In the genomic region with DNA sequence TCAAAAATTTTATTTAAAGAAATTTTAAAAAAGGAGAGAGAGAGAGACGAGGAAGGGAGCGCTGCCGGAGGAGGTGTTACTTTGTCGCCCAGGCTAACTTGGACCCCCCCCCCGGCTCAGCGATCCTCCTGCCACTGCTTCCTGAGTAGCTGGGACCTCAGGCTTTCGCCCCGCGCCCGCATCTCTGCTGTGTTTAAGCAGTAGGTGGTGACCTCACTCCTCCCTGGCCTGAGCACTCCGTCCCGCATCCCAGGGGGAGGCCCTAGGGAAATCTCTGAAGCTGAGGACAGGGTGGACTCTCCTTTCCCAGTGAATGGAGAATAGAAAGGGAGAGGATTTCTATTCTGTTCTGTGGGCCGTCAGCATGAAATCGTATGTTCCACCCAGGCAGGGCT, we compare ENCODE assay signal across 8 cellular contexts. TPM values are rescaled to one million over a fixed set of nuclear protein-coding genes. Genes with fewer than 3 reads are reported as not detected.
A peak's percentile ranks its signal among the peaks of the same experiment; 100 is the strongest.
DNase-seq lines count a peak whose midpoint lies in the region; ATAC-seq and TF ChIP-seq lines count a peak whose summit lies in the region.

No MANE protein-coding gene starts in this region.

- peak overlapping the region; percentile 85 for H3K4me2 ChIP-seq in Loucy (ENCODE audit: low read depth, low read length, poor library complexity, severe bottlenecking)

- no peak for TF ChIP-seq EP300 in gastroesophageal sphincter (IDR thresholded peaks at IDR 0.05)

- H3K36me3 ChIP-seq in Loucy (ENCODE audit: insufficient read depth, low read length), result no peaks in the 10 kb centered on the region
- peaks cover 0 to 8% of the 10 kb centered on the region in 2 donors for H3K36me3 ChIP-seq in gastroesophageal sphincter

- WGBS in gastroesophageal sphincter (ENCODE audit: low coverage in 1 of 2), 2 donors, result 0% methylated on average over 3 to 13 of the region's 14 CpGs

- no peak for TF ChIP-seq POLR2A in gastroesophageal sphincter (IDR thresholded peaks at IDR 0.05)

- H2AFZ ChIP-seq in Loucy (ENCODE audit: low read length), result peak overlapping the region; percentile 100

- peaks cover 26% of the 10 kb centered on the region for H3K79me2 ChIP-seq in Loucy (ENCODE audit: insufficient read depth, low read length)

- no peak for TF ChIP-seq CTCF in Loucy (conservative IDR thresholded peaks at IDR 0.05; ENCODE audit: low read length)
- TF ChIP-seq CTCF in gastroesophageal sphincter (IDR thresholded peaks at IDR 0.05), result no peak
- no peak for TF ChIP-seq CTCF in osteocyte (IDR thresholded peaks at IDR 0.05)

- H3K4me3 Mint-ChIP-seq in activated T-helper 1 cell treated with anti-CD3 and anti-CD28 coated beads, Interleukin-12 subunit alpha, Interleukin-12 subunit beta, Interleukin-2, Interleukin-4 antibody, amounts not matched to agents 30 ng/mL and 10 ng/mL and 1 ng/mL, durations not matched to agents 14 hours and 24 hours and 36 hours, result peak overlapping the region; percentile 91
- H3K4me3 Mint-ChIP-seq in osteocyte (ENCODE audit: unreplicated experiment), result peak overlapping the region; percentile 91

- peak; percentile 69 for ATAC-seq in gastroesophageal sphincter

- H4K20me1 ChIP-seq in Loucy (ENCODE audit: insufficient read depth, low read length, poor library complexity, severe bottlenecking), result peaks cover 3% of the 10 kb centered on the region

- DNase-seq in DMS 273 (lab: John Stamatoyannopoulos, UW; ENCODE audit: unreplicated experiment) (peak; percentile 62), DMS 273 treated with DMSO at 0.1 percent for 48 hours (lab: John Stamatoyannopoulos, UW) (no peak), osteocyte (ENCODE audit: extremely low spot score, unreplicated experiment) (peak; percentile 84), OCI-M2 (lab: John Stamatoyannopoulos, UW; ENCODE audit: unreplicated experiment) (no peak), NCI-H1417 treated with DMSO at 0.1 percent for 48 hours (lab: John Stamatoyannopoulos, UW) (no peak)
- DNase-seq in activated T-helper 1 cell treated with anti-CD3 and anti-CD28 coated beads, Interleukin-12 subunit alpha, Interleukin-12 subunit beta, Interleukin-2, Interleukin-4 antibody, amounts not matched to agents 30 ng/mL and 10 ng/mL and 1 ng/mL, durations not matched to agents 14 hours and 24 hours and 36 hours (ENCODE audit: low spot score), result peak; percentile 8

- H3K27me3 Mint-ChIP-seq in activated T-helper 1 cell treated with anti-CD3 and anti-CD28 coated beads, Interleukin-12 subunit alpha, Interleukin-12 subunit beta, Interleukin-2, Interleukin-4 antibody, amounts not matched to agents 30 ng/mL and 10 ng/mL and 1 ng/mL, durations not matched to agents 14 hours and 24 hours and 36 hours (ENCODE audit: insufficient read depth), result no peaks in the 10 kb centered on the region
- no peaks in the 10 kb centered on the region for H3K27me3 Mint-ChIP-seq in osteocyte (ENCODE audit: unreplicated experiment)

- peak overlapping the region; percentile 26 to 85 (median 82) for H3K27ac ChIP-seq in gastroesophageal sphincter

- H3K9me3 ChIP-seq in Loucy (ENCODE audit: insufficient read depth, low read depth, low read length) (no peaks in the 10 kb centered on the region), gastroesophageal sphincter (peaks cover 0 to 9% (median 0%) of the 10 kb centered on the region in 3 donors)

- H3K9ac ChIP-seq in Loucy (ENCODE audit: low read depth, low read length, poor library complexity, severe bottlenecking), result peak overlapping the region; percentile 77

- H3K9me3 Mint-ChIP-seq in activated T-helper 1 cell treated with anti-CD3 and anti-CD28 coated beads, Interleukin-12 subunit alpha, Interleukin-12 subunit beta, Interleukin-2, Interleukin-4 antibody, amounts not matched to agents 30 ng/mL and 10 ng/mL and 1 ng/mL, durations not matched to agents 14 hours and 24 hours and 36 hours, result peaks cover 30% of the 10 kb centered on the region
- H3K9me3 Mint-ChIP-seq in osteocyte (ENCODE audit: unreplicated experiment), result peaks cover 12% of the 10 kb centered on the region

- H3F3A ChIP-seq in Loucy (ENCODE audit: low read depth), result no peaks in the 10 kb centered on the region

- H3K36me3 Mint-ChIP-seq in activated T-helper 1 cell treated with anti-CD3 and anti-CD28 coated beads, Interleukin-12 subunit alpha, Interleukin-12 subunit beta, Interleukin-2, Interleukin-4 antibody, amounts not matched to agents 30 ng/mL and 10 ng/mL and 1 ng/mL, durations not matched to agents 14 hours and 24 hours and 36 hours (ENCODE audit: low read depth), result peaks cover 29% of the 10 kb centered on the region
- H3K36me3 Mint-ChIP-seq in osteocyte (ENCODE audit: unreplicated experiment), result peaks cover 12% of the 10 kb centered on the region

- H3K27me3 ChIP-seq in Loucy (ENCODE audit: insufficient read depth, low read length, poor library complexity, severe bottlenecking) (no peaks in the 10 kb centered on the region), gastroesophageal sphincter (peaks cover 9% of the 10 kb centered on the region)

- no peaks in the 10 kb centered on the region for H3K9me2 ChIP-seq in Loucy (replicated peaks; ENCODE audit: low read depth, low read length)

- H3K4me1 ChIP-seq in Loucy (ENCODE audit: insufficient read depth, low read length, poor library complexity, severe bottlenecking) (peaks cover 15% of the 10 kb centered on the region), gastroesophageal sphincter (peaks cover 0 to 18% (median 3%) of the 10 kb centered on the region in 3 donors)

- intact Hi-C loops in activated T-helper 1 cell treated with anti-CD3 and anti-CD28 coated beads, Interleukin-12 subunit alpha, Interleukin-12 subunit beta, Interleukin-2, Interleukin-4 antibody, amounts not matched to agents 30 ng/mL and 10 ng/mL and 1 ng/mL, durations not matched to agents 14 hours and 24 hours and 36 hours (cut with micrococcal nuclease), result loop anchor here (1.0 to 2.0 kb wide), 13 partner anchors 32 to 1193 kb away; partner anchors contain the start of genes ZNF160, ZNF347, ZNF525 and ZNF761

- peak overlapping the region; percentile 92 for H3K4me3 ChIP-seq in Loucy (ENCODE audit: low read length, poor library complexity, severe bottlenecking)
- peak overlapping the region; percentile 68 for H3K4me3 ChIP-seq in gastroesophageal sphincter

- no peak overlapping the region for H3K27ac Mint-ChIP-seq in activated T-helper 1 cell treated with anti-CD3 and anti-CD28 coated beads, Interleukin-12 subunit alpha, Interleukin-12 subunit beta, Interleukin-2, Interleukin-4 antibody, amounts not matched to agents 30 ng/mL and 10 ng/mL and 1 ng/mL, durations not matched to agents 14 hours and 24 hours and 36 hours
- H3K27ac Mint-ChIP-seq in osteocyte (ENCODE audit: unreplicated experiment), result peak overlapping the region; percentile 88

- peaks cover 10% of the 10 kb centered on the region for H3K4me1 Mint-ChIP-seq in activated T-helper 1 cell treated with anti-CD3 and anti-CD28 coated beads, Interleukin-12 subunit alpha, Interleukin-12 subunit beta, Interleukin-2, Interleukin-4 antibody, amounts not matched to agents 30 ng/mL and 10 ng/mL and 1 ng/mL, durations not matched to agents 14 hours and 24 hours and 36 hours (ENCODE audit: low read depth)
- peaks cover 6% of the 10 kb centered on the region for H3K4me1 Mint-ChIP-seq in osteocyte (ENCODE audit: unreplicated experiment)

RNA-seq across cellular contexts. Expression of gene ZNF845, which starts 0.5 kb away (rescaled TPM):
- 6.5 and 6.7 TPM in 2 replicates for total RNA-seq in activated T-helper 1 cell treated with anti-CD3 and anti-CD28 coated beads, Interleukin-12 subunit alpha, Interleukin-12 subunit beta, Interleukin-2, Interleukin-4 antibody, amounts not matched to agents 30 ng/mL and 10 ng/mL and 1 ng/mL, durations not matched to agents 14 hours and 24 hours and 36 hours
- total RNA-seq in gastroesophageal sphincter (10 to 100 TPM in 2 of 4 donors, 1 to 10 TPM in 2; 5.2 to 11.5 (median 8.6) TPM), osteocyte (5.7 and 6.6 TPM in 2 replicates)

RNA-seq across cellular contexts. Expression of gene ZNF525, which starts 32.4 kb away (rescaled TPM):
- 16.5 and 19.0 TPM in 2 replicates for total RNA-seq in activated T-helper 1 cell treated with anti-CD3 and anti-CD28 coated beads, Interleukin-12 subunit alpha, Interleukin-12 subunit beta, Interleukin-2, Interleukin-4 antibody, amounts not matched to agents 30 ng/mL and 10 ng/mL and 1 ng/mL, durations not matched to agents 14 hours and 24 hours and 36 hours
- total RNA-seq in gastroesophageal sphincter (10 to 100 TPM in 3 of 4 donors, 1 to 10 TPM in 1; 9.2 to 14.5 (median 11.8) TPM), osteocyte (7.6 and 8.5 TPM in 2 replicates)

Comparison
In these comparisons a context has a peak if more than half of its experiments do, and no peak if none do; other contexts are left out.
1. DNase-seq: peak in DMS 273 (single experiment), activated T-helper 1 cell treated with anti-CD3 and anti-CD28 coated beads, Interleukin-12 subunit alpha, Interleukin-12 subunit beta, Interleukin-2, Interleukin-4 antibody, amounts not matched to agents 30 ng/mL and 10 ng/mL and 1 ng/mL, durations not matched to agents 14 hours and 24 hours and 36 hours (single experiment) and osteocyte (single experiment); none in DMS 273 treated with DMSO at 0.1 percent for 48 hours (single experiment), OCI-M2 (single experiment) and NCI-H1417 treated with DMSO at 0.1 percent for 48 hours (single experiment).